9 cellular contexts compared by ENCODE assay signal in genomic region chr13:95553614-95554385, GRCh38. TPM values are rescaled to one million over a fixed set of nuclear protein-coding genes. Genes with fewer than 3 reads are reported as not detected.
DNase-seq lines count a peak whose midpoint lies in the region; ATAC-seq lines count a peak whose summit lies in the region.
"Had no signal": no experiment of that assay in that cellular context is flagged by ENCODE, and none has a peak within 500 bp of the region (broad histone marks: within the 10 kb centered on the region; RNA-seq: fewer than 3 reads in every experiment).

No MANE protein-coding gene starts in this region.

- no peaks in the 10 kb centered on the region for H3K9me3 Mint-ChIP-seq in activated naive CD8-positive, alpha-beta T cell (ENCODE audit: low read depth)

- peak; percentile 55 for ATAC-seq in Right ventricle myocardium superior (ENCODE audit: poor library complexity)
- ATAC-seq in Right ventricle myocardium inferior: no peak
- no peak for ATAC-seq in GM18870 (IDR thresholded peaks at IDR 0.05; ENCODE audit: unreplicated experiment)
- no peak for ATAC-seq in GM18867 (IDR thresholded peaks at IDR 0.05; ENCODE audit: unreplicated experiment)

- H3K27ac Mint-ChIP-seq in activated naive CD8-positive, alpha-beta T cell: no peak overlapping the region

- peak overlapping the region; percentile 23 for H3K4me3 ChIP-seq in thymus (ENCODE audit: low read length)

- H3K4me1 ChIP-seq in thymus (ENCODE audit: control insufficient read depth, insufficient read depth, low read length): peaks cover 3% of the 10 kb centered on the region

- peaks cover 1% of the 10 kb centered on the region for H3K9me3 ChIP-seq in thymus (ENCODE audit: control insufficient read depth)

- no peak overlapping the region for H3K27ac ChIP-seq in thymus (ENCODE audit: low read depth)
- H3K27ac ChIP-seq: C4-2B had no signal

- intact Hi-C loops in Right ventricle myocardium superior (cut with DNase I) (no loop called here), Right ventricle myocardium inferior (cut with DNase I) (no loop called here)

- H3K27me3 Mint-ChIP-seq in activated naive CD8-positive, alpha-beta T cell: peaks cover 39% of the 10 kb centered on the region

- no peak for DNase-seq in Right ventricle myocardium superior
- DNase-seq in Right ventricle myocardium inferior (ENCODE audit: missing footprints): no peak
- DNase-seq in iPS-NIHi11 (ENCODE audit: low spot score): peak; percentile 23
- no peak for DNase-seq in NCI-H2029 (lab: John Stamatoyannopoulos, UW)

- 6% methylated on average over 28 of the region's 28 CpGs for WGBS in thymus

- no peaks in the 10 kb centered on the region for H3K36me3 ChIP-seq in thymus (ENCODE audit: control insufficient read depth, insufficient read depth)

- H3K27me3 ChIP-seq in thymus (ENCODE audit: control insufficient read depth, insufficient read depth): peaks cover 31% of the 10 kb centered on the region

- H3K36me3 Mint-ChIP-seq in activated naive CD8-positive, alpha-beta T cell: peaks cover 3% of the 10 kb centered on the region

- peaks cover 16% of the 10 kb centered on the region for H3K4me1 Mint-ChIP-seq in activated naive CD8-positive, alpha-beta T cell (ENCODE audit: low read depth)

- peak overlapping the region; percentile 72 for H3K4me3 Mint-ChIP-seq in activated naive CD8-positive, alpha-beta T cell

RNA-seq across cellular contexts. Expression of gene CLDN10, which starts 1.3 kb away (rescaled TPM):
- total RNA-seq in Right ventricle myocardium superior: not detected
- total RNA-seq in Right ventricle myocardium inferior: 0.35 TPM
- polyA plus RNA-seq in thymus: 1.1 TPM
